ENCODE assay signal across 39 cellular contexts in genomic region chr12:10756194-10756593, GRCh38. TPM values are rescaled to one million over a fixed set of nuclear protein-coding genes. Genes with fewer than 3 reads are reported as not detected.
"Had no signal": no experiment of that assay in that cellular context is flagged by ENCODE, and none has a peak within 500 bp of the region (broad histone marks: within the 10 kb centered on the region; RNA-seq: fewer than 3 reads in every experiment).

No MANE protein-coding gene starts in this region.

- DNase-seq: Karpas-422, Kasumi-1, MG63, MM.1S, MV-4-11, NCI-H1048, NCI-H1092, NCI-H1092 treated with DMSO at 0.1 percent for 48 hours, NCI-H1105, NCI-H1105 treated with DMSO at 0.1 percent for 48 hours, NCI-H1417, NCI-H1417 treated with DMSO at 0.1 percent for 48 hours, NCI-H1436, NCI-H1436 treated with DMSO at 0.1 percent for 48 hours, NCI-H146, NCI-H1694, NCI-H1694 treated with DMSO at 0.1 percent for 48 hours, NCI-H187, NCI-H187 treated with DMSO at 0.1 percent for 48 hours, NCI-H1930, NCI-H2029, NCI-H2029 treated with DMSO at 0.1 percent for 48 hours, NCI-H2081, NCI-H2081 treated with DMSO at 0.1 percent for 48 hours, NCI-H2107, NCI-H2171, NCI-H2171 treated with DMSO at 0.1 percent for 48 hours, NCI-H2227 treated with DMSO at 0.1 percent for 48 hours, NCI-H226, NCI-H345, NCI-H446, NCI-H446 treated with DMSO at 0.1 percent for 48 hours, NCI-H510A, NCI-H510A treated with DMSO at 0.1 percent for 48 hours, NCI-H524 had no signal

- H3K4me3 ChIP-seq: MG63 had no signal

- H3K36me3 ChIP-seq: MG63 had no signal

RNA-seq across cellular contexts. Expression of gene TAS2R7, which starts 46.2 kb away (rescaled TPM):
- total RNA-seq: LHCN-M2, M059J, MCF 10A, NCI-H460 had no signal

RNA-seq across cellular contexts. Expression of gene TAS2R8, which starts 50.9 kb away (rescaled TPM):
- total RNA-seq: LHCN-M2, M059J, MCF 10A, NCI-H460 had no signal

RNA-seq across cellular contexts. Expression of gene TAS2R9, which starts 53.8 kb away (rescaled TPM):
- total RNA-seq: M059J, MCF 10A, NCI-H460 had no signal
